ENCODE assay signal across 34 cellular contexts in genomic region chr18:43481069-43481468, GRCh38.
"Had no signal": no experiment of that assay in that cellular context is flagged by ENCODE, and none has a peak within 500 bp of the region (broad histone marks: within the 10 kb centered on the region; RNA-seq: fewer than 3 reads in every experiment).

No MANE protein-coding gene starts in this region.

- H3K9me3 Mint-ChIP-seq: activated naive CD8-positive, alpha-beta T cell treated with anti-CD3 and anti-CD28 coated beads, Interleukin-2, amount 50 U/mL, for 24 hours had no signal

- H3K27ac ChIP-seq: ascending aorta, cardiac muscle cell, VCaP had no signal

- ATAC-seq: activated CD8-positive, alpha-beta T cell treated with anti-CD3 and anti-CD28 coated beads, Interleukin-2, amount 10 ng/mL, durations not matched to agents 7 days and 5 days; activated naive CD8-positive, alpha-beta T cell treated with anti-CD3 and anti-CD28 coated beads, Interleukin-2, amount 50 U/mL, for 24 hours had no signal

- H3K4me3 ChIP-seq: ascending aorta, cardiac muscle cell had no signal

- H3K36me3 ChIP-seq: ascending aorta, cardiac muscle cell had no signal

- DNase-seq: activated B cell treated with CpG ODN at 0.5 μM for 24 hours; activated CD4-positive, alpha-beta memory T cell treated with anti-CD3 and anti-CD28 coated beads, Interleukin-2, amount 10 ng/mL, durations not matched to agents 7 days and 5 days; activated CD4-positive, alpha-beta T cell treated with anti-CD3 and anti-CD28 coated beads for 4 hours; activated CD4-positive, alpha-beta T cell treated with anti-CD3 and anti-CD28 coated beads, Interleukin-2, amount 10 ng/mL, durations not matched to agents 7 days and 5 days; activated CD4-positive, alpha-beta T cell treated with anti-CD3 and anti-CD28 coated beads, Interleukin-2, amount 50 U/mL, for 48 hours; activated CD4-positive, CD25-positive, alpha-beta regulatory T cell treated with anti-CD3 and anti-CD28 coated beads, Interleukin-2, amount 50 U/mL, for 72 hours; activated CD8-positive, alpha-beta memory T cell treated with anti-CD3 and anti-CD28 coated beads, Interleukin-2, amount 50 U/mL, for 4 hours; activated CD8-positive, alpha-beta T cell treated with anti-CD3 and anti-CD28 coated beads, Interleukin-2, amount 10 ng/mL, durations not matched to agents 7 days and 5 days; activated effector memory CD4-positive, alpha-beta T cell treated with Interleukin-2 at 50 U/mL for 16 hours; activated gamma-delta T cell; activated naive CD4-positive, alpha-beta T cell treated with anti-CD3 and anti-CD28 coated beads, Interleukin-2, amount 10 ng/mL, durations not matched to agents 7 days and 5 days; activated naive CD4-positive, alpha-beta T cell treated with Interleukin-2 at 50 U/mL for 16 hours; activated naive CD8-positive, alpha-beta T cell treated with anti-CD3 and anti-CD28 coated beads, Interleukin-2, amount 10 ng/mL, durations not matched to agents 7 days and 5 days; activated naive CD8-positive, alpha-beta T cell treated with anti-CD3 and anti-CD28 coated beads, Interleukin-2, amount 50 U/mL, for 24 hours; activated T-cell treated with anti-CD3 and anti-CD28 coated beads for 4 hours; activated T-cell treated with anti-CD3 and anti-CD28 coated beads, Interleukin-2, amount 50 U/mL, for 1 hour; activated T-cell treated with anti-CD3 and anti-CD28 coated beads, Interleukin-2, amount 50 U/mL, for 48 hours; amygdala; anterior cingulate cortex; caudate nucleus; cerebellar nuclear complex; T-helper 1 cell; T-helper 2 cell; T-helper 9 cell had no signal

- H3K27me3 Mint-ChIP-seq: activated B cell treated with CpG ODN at 0.5 μM for 24 hours; activated CD4-positive, alpha-beta memory T cell treated with anti-CD3 and anti-CD28 coated beads, Interleukin-2, amount 10 ng/mL, durations not matched to agents 7 days and 5 days; activated CD4-positive, alpha-beta T cell treated with anti-CD3 and anti-CD28 coated beads, Interleukin-2, amount 10 ng/mL, durations not matched to agents 7 days and 5 days; activated naive CD4-positive, alpha-beta T cell treated with anti-CD3 and anti-CD28 coated beads, Interleukin-2, amount 10 ng/mL, durations not matched to agents 7 days and 5 days; activated naive CD4-positive, alpha-beta T cell treated with anti-CD3 and anti-CD28 coated beads, Interleukin-2, amount 50 U/mL, for 24 hours; activated naive CD8-positive, alpha-beta T cell; activated naive CD8-positive, alpha-beta T cell treated with anti-CD3 and anti-CD28 coated beads, Interleukin-2, amount 10 ng/mL, durations not matched to agents 7 days and 5 days; activated naive CD8-positive, alpha-beta T cell treated with anti-CD3 and anti-CD28 coated beads, Interleukin-2, amount 50 U/mL, for 24 hours; central memory CD8-positive, alpha-beta T cell had no signal

- H3K9me3 ChIP-seq: ascending aorta had no signal

- H3K36me3 Mint-ChIP-seq: activated naive CD4-positive, alpha-beta T cell treated with anti-CD3 and anti-CD28 coated beads, Interleukin-2, amount 10 ng/mL, durations not matched to agents 7 days and 5 days; activated naive CD4-positive, alpha-beta T cell treated with anti-CD3 and anti-CD28 coated beads, Interleukin-2, amount 50 U/mL, for 24 hours; activated naive CD8-positive, alpha-beta T cell; activated naive CD8-positive, alpha-beta T cell treated with anti-CD3 and anti-CD28 coated beads, Interleukin-2, amount 10 ng/mL, durations not matched to agents 7 days and 5 days; brain had no signal

- H3K4me1 ChIP-seq: ascending aorta had no signal

- H3K4me3 Mint-ChIP-seq: activated B cell treated with CpG ODN at 0.5 μM for 24 hours; activated CD4-positive, alpha-beta memory T cell treated with anti-CD3 and anti-CD28 coated beads, Interleukin-2, amount 10 ng/mL, durations not matched to agents 7 days and 5 days; activated CD4-positive, alpha-beta T cell treated with anti-CD3 and anti-CD28 coated beads, Interleukin-2, amount 10 ng/mL, durations not matched to agents 7 days and 5 days; activated CD8-positive, alpha-beta T cell treated with anti-CD3 and anti-CD28 coated beads, Interleukin-2, amount 10 ng/mL, durations not matched to agents 7 days and 5 days; activated naive CD4-positive, alpha-beta T cell treated with anti-CD3 and anti-CD28 coated beads, Interleukin-2, amount 10 ng/mL, durations not matched to agents 7 days and 5 days; activated naive CD4-positive, alpha-beta T cell treated with anti-CD3 and anti-CD28 coated beads, Interleukin-2, amount 50 U/mL, for 24 hours; activated naive CD8-positive, alpha-beta T cell; activated naive CD8-positive, alpha-beta T cell treated with anti-CD3 and anti-CD28 coated beads, Interleukin-2, amount 10 ng/mL, durations not matched to agents 7 days and 5 days; activated naive CD8-positive, alpha-beta T cell treated with anti-CD3 and anti-CD28 coated beads, Interleukin-2, amount 50 U/mL, for 24 hours; brain; central memory CD8-positive, alpha-beta T cell; T-helper 1 cell treated with Interleukin-12 subunit alpha and Interleukin-12 subunit beta and Interleukin-4 antibody, amounts not matched to agents 30 μg/mL and 1 μg/mL, for 36 hours; T-helper 2 cell treated with Interferon-gamma antibody and Interleukin-4, amounts not matched to agents 5 μg/mL and 100 μg/mL, for 36 hours had no signal

- H3K4me1 Mint-ChIP-seq: activated B cell treated with CpG ODN at 0.5 μM for 24 hours; activated CD4-positive, alpha-beta memory T cell treated with anti-CD3 and anti-CD28 coated beads, Interleukin-2, amount 10 ng/mL, durations not matched to agents 7 days and 5 days; activated CD4-positive, alpha-beta T cell treated with anti-CD3 and anti-CD28 coated beads, Interleukin-2, amount 10 ng/mL, durations not matched to agents 7 days and 5 days; activated naive CD4-positive, alpha-beta T cell treated with anti-CD3 and anti-CD28 coated beads, Interleukin-2, amount 10 ng/mL, durations not matched to agents 7 days and 5 days; activated naive CD4-positive, alpha-beta T cell treated with anti-CD3 and anti-CD28 coated beads, Interleukin-2, amount 50 U/mL, for 24 hours; activated naive CD8-positive, alpha-beta T cell treated with anti-CD3 and anti-CD28 coated beads, Interleukin-2, amount 10 ng/mL, durations not matched to agents 7 days and 5 days; activated naive CD8-positive, alpha-beta T cell treated with anti-CD3 and anti-CD28 coated beads, Interleukin-2, amount 50 U/mL, for 24 hours; brain; central memory CD8-positive, alpha-beta T cell had no signal

- H3K27me3 ChIP-seq: ascending aorta, cardiac muscle cell had no signal

- H3K27ac Mint-ChIP-seq: activated B cell treated with CpG ODN at 0.5 μM for 24 hours; activated CD4-positive, alpha-beta memory T cell treated with anti-CD3 and anti-CD28 coated beads, Interleukin-2, amount 10 ng/mL, durations not matched to agents 7 days and 5 days; activated CD4-positive, alpha-beta T cell treated with anti-CD3 and anti-CD28 coated beads, Interleukin-2, amount 10 ng/mL, durations not matched to agents 7 days and 5 days; activated CD8-positive, alpha-beta T cell treated with anti-CD3 and anti-CD28 coated beads, Interleukin-2, amount 10 ng/mL, durations not matched to agents 7 days and 5 days; activated naive CD4-positive, alpha-beta T cell treated with anti-CD3 and anti-CD28 coated beads, Interleukin-2, amount 10 ng/mL, durations not matched to agents 7 days and 5 days; activated naive CD4-positive, alpha-beta T cell treated with anti-CD3 and anti-CD28 coated beads, Interleukin-2, amount 50 U/mL, for 24 hours; activated naive CD8-positive, alpha-beta T cell; activated naive CD8-positive, alpha-beta T cell treated with anti-CD3 and anti-CD28 coated beads, Interleukin-2, amount 10 ng/mL, durations not matched to agents 7 days and 5 days; activated naive CD8-positive, alpha-beta T cell treated with anti-CD3 and anti-CD28 coated beads, Interleukin-2, amount 50 U/mL, for 24 hours; activated T-helper 2 cell treated with anti-CD3 and anti-CD28 coated beads, Interferon-gamma antibody, Interleukin-2, Interleukin-4, amounts not matched to agents 10 μg/mL and 5 μg/mL and 100 μg/mL, durations not matched to agents 14 hours and 24 hours and 36 hours; brain; T-helper 1 cell treated with Interleukin-12 subunit alpha and Interleukin-12 subunit beta and Interleukin-4 antibody, amounts not matched to agents 30 μg/mL and 1 μg/mL, for 36 hours; T-helper 2 cell treated with Interferon-gamma antibody and Interleukin-4, amounts not matched to agents 5 μg/mL and 100 μg/mL, for 36 hours had no signal
